18 cellular contexts compared by ENCODE assay signal in the genomic region with DNA sequence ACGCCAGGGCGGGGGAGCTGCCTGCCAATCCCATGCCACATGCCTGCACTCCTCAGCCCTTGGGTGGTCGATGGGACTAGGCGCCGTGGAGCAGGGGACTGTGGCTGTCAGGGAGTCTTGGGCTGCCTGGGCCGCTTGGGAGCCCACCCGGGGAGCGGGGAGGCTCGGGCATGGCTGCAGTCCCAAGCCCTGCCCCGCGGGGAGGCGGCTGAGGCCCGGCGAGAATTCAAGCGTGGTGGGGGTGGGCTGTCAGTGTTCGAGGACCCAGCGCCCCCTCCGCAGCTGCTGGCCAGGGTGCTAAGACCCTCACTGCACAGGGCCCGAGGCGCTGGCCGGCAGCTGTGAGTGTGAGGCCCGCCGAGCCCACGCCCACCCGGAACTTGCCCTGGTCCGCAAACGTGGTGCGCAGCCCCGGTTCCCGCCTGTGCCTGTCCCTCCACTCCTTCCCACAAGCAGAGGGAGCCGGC.
"Had no signal": no experiment of that assay in that cellular context is flagged by ENCODE, and none has a peak within 500 bp of the region (broad histone marks: within the 10 kb centered on the region; RNA-seq: fewer than 3 reads in every experiment).

No MANE protein-coding gene starts in this region.

- H3K4me1 ChIP-seq: sigmoid colon, suprapubic skin, thyroid gland had no signal

- FAIRE-seq: colon, frontal cortex, keratinocyte had no signal

- H3K27me3 ChIP-seq: sigmoid colon, suprapubic skin, thyroid gland had no signal

- H3K4me3 ChIP-seq: dorsolateral prefrontal cortex, lung, mucosa of descending colon, sigmoid colon, suprapubic skin, thyroid gland had no signal

- H3K36me3 ChIP-seq: sigmoid colon, suprapubic skin, thyroid gland had no signal

- H3K27ac ChIP-seq: dorsolateral prefrontal cortex, sigmoid colon, suprapubic skin, thyroid gland had no signal

- ATAC-seq: left lobe of liver; mucosa of descending colon; natural killer cell treated with Interleukin-12 subunit alpha and Interleukin-12 subunit beta and Interleukin-15 and Interleukin-18, amount 100 ng/mL, for 72 hours; stimulated activated memory B cell treated with anti-CD40 and anti-IgM and Interleukin-4, amounts not matched to agents 10 μg/mL and 1 μg/mL and 100 μg/mL, for 72 hours had no signal

- DNase-seq: caudate nucleus; cerebellar nuclear complex; dorsolateral prefrontal cortex; effector CD4-positive, alpha-beta T cell; naive B cell; sigmoid colon; stimulated activated CD4-positive, alpha-beta T cell treated with anti-CD3 and anti-CD28 coated beads, Interleukin-4, amount 100 ng/mL, for 4 hours; thyroid gland; trophoblast cell had no signal

- H3K9me3 ChIP-seq: mucosa of descending colon, sigmoid colon, suprapubic skin, thyroid gland had no signal
